1 cellular context compared by ENCODE assay signal in the genomic region with DNA sequence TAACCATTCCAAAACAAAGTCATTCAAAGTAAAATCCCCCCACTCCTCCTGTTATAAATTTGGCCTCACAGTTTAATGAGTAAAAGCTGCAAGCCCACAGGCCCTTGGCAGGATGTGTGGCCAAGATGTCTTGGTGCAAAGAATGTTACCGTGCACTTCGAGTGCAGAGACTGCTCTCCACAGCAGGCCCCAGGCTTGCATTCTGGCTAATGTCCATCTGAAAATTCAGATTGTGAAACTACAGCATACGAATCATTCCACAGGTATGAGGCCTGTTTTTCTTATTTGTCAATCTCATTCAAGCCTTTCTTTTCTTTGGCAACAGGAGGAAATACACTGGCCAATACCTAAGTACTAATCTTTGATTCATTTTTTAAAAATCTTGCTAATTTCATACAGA.
TF ChIP-seq lines count a peak whose summit lies in the region.

No MANE protein-coding gene starts in this region.

TF ChIP-seq in SK-N-SH, 30 proteins besides CTCF, POLR2A, EP300 and RAD21 (continued from another document):
- TF ChIP-seq MAX (IDR thresholded peaks at IDR 0.05; ENCODE audit: low read depth) (peak; percentile 76), RXRA (IDR thresholded peaks at IDR 0.05; ENCODE audit: borderline replicate concordance, low read depth) (peak; percentile 47; the same call in 1 of the 2 replicates), GATA2 (CRISPR knock-in tag; IDR thresholded peaks at IDR 0.05) (no peak), POLR2AphosphoS5 (IDR thresholded peaks at IDR 0.05; ENCODE audit: low read depth, low read length) (peak; percentile 89), ELF1 (IDR thresholded peaks at IDR 0.05) (no peak), USF1 (IDR thresholded peaks at IDR 0.05; ENCODE audit: borderline replicate concordance, low read depth) (no peak), GABPA (IDR thresholded peaks at IDR 0.05; ENCODE audit: low read depth) (no peak), JUND (IDR thresholded peaks at IDR 0.05) (peak; percentile 91), NFIC (IDR thresholded peaks at IDR 0.05; ENCODE audit: borderline replicate concordance) (peak; percentile 98), NRF1 (IDR thresholded peaks at IDR 0.05; ENCODE audit: low read depth, low read length) (no peak), FOXM1 (IDR thresholded peaks at IDR 0.05; ENCODE audit: low read depth) (peak; percentile 69; the same call in 1 of the 2 replicates), PBX3 (IDR thresholded peaks at IDR 0.05) (peak; percentile 91), IRF3 (IDR thresholded peaks at IDR 0.05; ENCODE audit: low read depth, low read length) (no peak), RFX5 (IDR thresholded peaks at IDR 0.05; ENCODE audit: low read length) (no peak), TEAD4 (IDR thresholded peaks at IDR 0.05; ENCODE audit: borderline replicate concordance, insufficient read depth) (peak; percentile 89), RCOR1 (IDR thresholded peaks at IDR 0.05; ENCODE audit: low read length) (no peak), FOXJ3 (CRISPR knock-in tag; IDR thresholded peaks at IDR 0.05) (no peak), SMC3 (IDR thresholded peaks at IDR 0.05; ENCODE audit: low read depth, low read length) (no peak), TAF1 (IDR thresholded peaks at IDR 0.05; ENCODE audit: borderline replicate concordance, low read depth, low read length) (peak; percentile 36; the same call in 1 of the 2 replicates), EZH2phosphoT487 (IDR thresholded peaks at IDR 0.05; ENCODE audit: borderline replicate concordance, low read depth) (no peak), SIN3A (IDR thresholded peaks at IDR 0.05; ENCODE audit: borderline replicate concordance, low read depth, low read length) (peak; percentile 73; the same call in 1 of the 2 replicates), MEF2A (IDR thresholded peaks at IDR 0.05; ENCODE audit: borderline replicate concordance, low read depth) (peak; percentile 74; the same call in 1 of the 2 replicates), TCF12 (IDR thresholded peaks at IDR 0.05) (peak; percentile 94), MXI1 (IDR thresholded peaks at IDR 0.05; ENCODE audit: low read depth, low read length) (no peak), YY1 (IDR thresholded peaks at IDR 0.05; ENCODE audit: low read depth) (peak; percentile 22; the same call in 1 of the 2 replicates)
- TF ChIP-seq, protein P1, sequence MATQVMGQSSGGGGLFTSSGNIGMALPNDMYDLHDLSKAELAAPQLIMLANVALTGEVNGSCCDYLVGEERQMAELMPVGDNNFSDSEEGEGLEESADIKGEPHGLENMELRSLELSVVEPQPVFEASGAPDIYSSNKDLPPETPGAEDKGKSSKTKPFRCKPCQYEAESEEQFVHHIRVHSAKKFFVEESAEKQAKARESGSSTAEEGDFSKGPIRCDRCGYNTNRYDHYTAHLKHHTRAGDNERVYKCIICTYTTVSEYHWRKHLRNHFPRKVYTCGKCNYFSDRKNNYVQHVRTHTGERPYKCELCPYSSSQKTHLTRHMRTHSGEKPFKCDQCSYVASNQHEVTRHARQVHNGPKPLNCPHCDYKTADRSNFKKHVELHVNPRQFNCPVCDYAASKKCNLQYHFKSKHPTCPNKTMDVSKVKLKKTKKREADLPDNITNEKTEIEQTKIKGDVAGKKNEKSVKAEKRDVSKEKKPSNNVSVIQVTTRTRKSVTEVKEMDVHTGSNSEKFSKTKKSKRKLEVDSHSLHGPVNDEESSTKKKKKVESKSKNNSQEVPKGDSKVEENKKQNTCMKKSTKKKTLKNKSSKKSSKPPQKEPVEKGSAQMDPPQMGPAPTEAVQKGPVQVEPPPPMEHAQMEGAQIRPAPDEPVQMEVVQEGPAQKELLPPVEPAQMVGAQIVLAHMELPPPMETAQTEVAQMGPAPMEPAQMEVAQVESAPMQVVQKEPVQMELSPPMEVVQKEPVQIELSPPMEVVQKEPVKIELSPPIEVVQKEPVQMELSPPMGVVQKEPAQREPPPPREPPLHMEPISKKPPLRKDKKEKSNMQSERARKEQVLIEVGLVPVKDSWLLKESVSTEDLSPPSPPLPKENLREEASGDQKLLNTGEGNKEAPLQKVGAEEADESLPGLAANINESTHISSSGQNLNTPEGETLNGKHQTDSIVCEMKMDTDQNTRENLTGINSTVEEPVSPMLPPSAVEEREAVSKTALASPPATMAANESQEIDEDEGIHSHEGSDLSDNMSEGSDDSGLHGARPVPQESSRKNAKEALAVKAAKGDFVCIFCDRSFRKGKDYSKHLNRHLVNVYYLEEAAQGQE (IDR thresholded peaks at IDR 0.05; ENCODE audit: low read depth, low read length) = peak; percentile 71; the same call in 1 of the 2 replicates
- TF ChIP-seq, protein P2, sequence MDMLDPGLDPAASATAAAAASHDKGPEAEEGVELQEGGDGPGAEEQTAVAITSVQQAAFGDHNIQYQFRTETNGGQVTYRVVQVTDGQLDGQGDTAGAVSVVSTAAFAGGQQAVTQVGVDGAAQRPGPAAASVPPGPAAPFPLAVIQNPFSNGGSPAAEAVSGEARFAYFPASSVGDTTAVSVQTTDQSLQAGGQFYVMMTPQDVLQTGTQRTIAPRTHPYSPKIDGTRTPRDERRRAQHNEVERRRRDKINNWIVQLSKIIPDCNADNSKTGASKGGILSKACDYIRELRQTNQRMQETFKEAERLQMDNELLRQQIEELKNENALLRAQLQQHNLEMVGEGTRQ (IDR thresholded peaks at IDR 0.05; ENCODE audit: borderline replicate concordance, low read depth, low read length) = no peak
- TF ChIP-seq, protein P3, sequence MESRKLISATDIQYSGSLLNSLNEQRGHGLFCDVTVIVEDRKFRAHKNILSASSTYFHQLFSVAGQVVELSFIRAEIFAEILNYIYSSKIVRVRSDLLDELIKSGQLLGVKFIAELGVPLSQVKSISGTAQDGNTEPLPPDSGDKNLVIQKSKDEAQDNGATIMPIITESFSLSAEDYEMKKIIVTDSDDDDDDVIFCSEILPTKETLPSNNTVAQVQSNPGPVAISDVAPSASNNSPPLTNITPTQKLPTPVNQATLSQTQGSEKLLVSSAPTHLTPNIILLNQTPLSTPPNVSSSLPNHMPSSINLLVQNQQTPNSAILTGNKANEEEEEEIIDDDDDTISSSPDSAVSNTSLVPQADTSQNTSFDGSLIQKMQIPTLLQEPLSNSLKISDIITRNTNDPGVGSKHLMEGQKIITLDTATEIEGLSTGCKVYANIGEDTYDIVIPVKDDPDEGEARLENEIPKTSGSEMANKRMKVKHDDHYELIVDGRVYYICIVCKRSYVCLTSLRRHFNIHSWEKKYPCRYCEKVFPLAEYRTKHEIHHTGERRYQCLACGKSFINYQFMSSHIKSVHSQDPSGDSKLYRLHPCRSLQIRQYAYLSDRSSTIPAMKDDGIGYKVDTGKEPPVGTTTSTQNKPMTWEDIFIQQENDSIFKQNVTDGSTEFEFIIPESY (IDR thresholded peaks at IDR 0.05; ENCODE audit: borderline replicate concordance, low read depth) = peak; percentile 53; the same call in 1 of the 2 replicates
